ENCODE assay signal across 23 cellular contexts in the genomic region with DNA sequence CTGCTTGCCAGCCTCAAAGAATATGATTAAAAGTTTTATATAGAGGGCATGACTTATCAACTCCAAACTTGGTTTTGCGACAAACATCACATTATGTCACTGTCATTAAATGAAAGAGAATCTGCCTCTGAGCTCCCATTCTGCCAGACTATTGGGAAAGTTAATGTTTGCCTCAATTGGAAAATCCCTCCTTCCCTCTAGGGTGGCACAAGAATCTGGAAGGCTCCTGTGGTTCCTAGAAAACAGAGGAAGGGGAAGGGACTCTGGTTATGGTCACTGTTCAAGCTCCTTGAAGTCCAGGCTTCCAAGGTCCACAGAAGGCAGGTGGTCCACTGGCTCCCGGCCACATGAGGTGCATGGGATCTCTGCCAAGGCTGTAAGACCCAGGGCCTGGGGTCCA.
"Had no signal": no experiment of that assay in that cellular context is flagged by ENCODE, and none has a peak within 500 bp of the region (broad histone marks: within the 10 kb centered on the region; RNA-seq: fewer than 3 reads in every experiment).

No MANE protein-coding gene starts in this region.

- DNase-seq: IMR-90, Karpas-422, KG1, MG63, NCI-H1092, NCI-H1436, NCI-H187, NCI-H2029, NCI-H2081 treated with DMSO at 0.1 percent for 48 hours, NCI-H2171, NCI-H226, NCI-H446, NCI-H510A, NCI-H524 treated with DMSO at 0.1 percent for 48 hours, NCI-H69, NCI-H774, PC-3, SHP77 treated with DMSO at 0.1 percent for 48 hours, SJCRH30 had no signal

- H3K9me3 ChIP-seq: MG63, SJCRH30 had no signal

- H3K4me1 ChIP-seq: SJCRH30 had no signal

- ATAC-seq: HepG2, Panc1, PC-3, Right ventricle myocardium inferior, SK-N-SH treated with all-trans-retinoic acid at 6 μM for 48 hours had no signal

- H3K27ac ChIP-seq: SJCRH30 had no signal

- H3K36me3 ChIP-seq: MG63, SJCRH30 had no signal

- H3K27me3 ChIP-seq: MG63, SJCRH30 had no signal

- H3K4me3 ChIP-seq: MG63, SJCRH30 had no signal
